8 cellular contexts compared by ENCODE assay signal in genomic region chr17:57986841-57987581, GRCh38. TPM values are rescaled to one million over a fixed set of nuclear protein-coding genes. Genes with fewer than 3 reads are reported as not detected.
DNase-seq lines count a peak whose midpoint lies in the region; ATAC-seq and TF ChIP-seq lines count a peak whose summit lies in the region.

No MANE protein-coding gene starts in this region.

- peak; percentile 55 for ATAC-seq in GM23338
- peak; percentile 57 to 61 for ATAC-seq in upper lobe of left lung (ENCODE audit: low FRiP score in 2 of 2)

- 1 to 2% methylated on average over 38 of the region's 38 CpGs for WGBS in upper lobe of left lung, 2 donors

- peak overlapping the region; percentile 89 for H3K4me2 ChIP-seq in GM23338

- no peak for TF ChIP-seq EP300 in upper lobe of left lung (IDR thresholded peaks at IDR 0.05)

- H3K4me3 Mint-ChIP-seq in CD4-positive, alpha-beta memory T cell = peak overlapping the region; percentile 90 to 95 (median 92)
- peak overlapping the region; percentile 91 for H3K4me3 Mint-ChIP-seq in GM23338
- H3K4me3 Mint-ChIP-seq in nephron progenitor cell = peak overlapping the region; percentile 95

- H3K36me3 ChIP-seq in CD4-positive, alpha-beta memory T cell (ENCODE audit: insufficient read depth, low read length) = no peaks in the 10 kb centered on the region
- H3K36me3 ChIP-seq in GM23338 (ENCODE audit: insufficient read depth) (no peaks in the 10 kb centered on the region), upper lobe of left lung (peaks cover 0 to 7% (median 2%) of the 10 kb centered on the region in 4 donors)

- peaks cover 49 to 72% (median 64%) of the 10 kb centered on the region in 4 donors for H3K4me1 Mint-ChIP-seq in CD4-positive, alpha-beta memory T cell
- peaks cover 59% of the 10 kb centered on the region for H3K4me1 Mint-ChIP-seq in GM23338
- H3K4me1 Mint-ChIP-seq in nephron progenitor cell = peaks cover 83% of the 10 kb centered on the region

- intact Hi-C loops in CD4-positive, alpha-beta memory T cell (cut with micrococcal nuclease) = loop anchor here (1.0 to 5.0 kb wide), 3 partner anchors 8 to 95 kb away; partner anchors contain the start of gene DYNLL2

- peak overlapping the region; percentile 91 to 95 (median 94) for H3K27ac Mint-ChIP-seq in CD4-positive, alpha-beta memory T cell
- H3K27ac Mint-ChIP-seq in GM23338 = peak overlapping the region; percentile 88
- H3K27ac Mint-ChIP-seq in nephron progenitor cell = peak overlapping the region; percentile 98

- H3K9me2 ChIP-seq in GM23338 (ENCODE audit: insufficient read depth) = no peaks in the 10 kb centered on the region

- peaks cover 14% of the 10 kb centered on the region for H4K20me1 ChIP-seq in GM23338 (replicated peaks; ENCODE audit: insufficient read depth)

- peak in 2 of 5 donors; percentile 52 to 73 for DNase-seq in CD4-positive, alpha-beta memory T cell
- peak; percentile 62 for DNase-seq in GM23338 (ENCODE audit: low spot score)
- peak; percentile 26 for DNase-seq in NCI-H774 (lab: John Stamatoyannopoulos, UW)
- DNase-seq in activated effector memory CD4-positive, alpha-beta T cell treated with anti-CD3 and anti-CD28 coated beads, Interleukin-2, amount 50 U/mL, for 16 hours = peak; percentile 79
- DNase-seq in fibroblast of pulmonary artery (ENCODE audit: low read depth) = peak; percentile 83
- peak; percentile 47 for DNase-seq in nephron progenitor cell
- DNase-seq in upper lobe of left lung = peak; percentile 67 to 89
- no peak for DNase-seq in DMS79 (lab: John Stamatoyannopoulos, UW)

- H3K27me3 ChIP-seq in CD4-positive, alpha-beta memory T cell (ENCODE audit: insufficient read depth, low read length) = no peaks in the 10 kb centered on the region
- no peaks in the 10 kb centered on the region for H3K27me3 ChIP-seq in GM23338 (ENCODE audit: insufficient read depth)
- no peaks in the 10 kb centered on the region for H3K27me3 ChIP-seq in upper lobe of left lung

- TF ChIP-seq CTCF in GM23338 (conservative IDR thresholded peaks at IDR 0.05; ENCODE audit: low read depth in 2 of 2) (no peak), fibroblast of pulmonary artery (IDR thresholded peaks at IDR 0.05; ENCODE audit: low read length, missing control alignments) (no peak), nephron progenitor cell (IDR thresholded peaks at IDR 0.05) (no peak), upper lobe of left lung (IDR thresholded peaks at IDR 0.05) (no peak)

- no peak overlapping the region for H2AFZ ChIP-seq in GM23338

- POLR2A ChIA-PET in CD4-positive, alpha-beta memory T cell (lab: Charles Lee; ENCODE audit: partially characterized antibody) = interaction anchor here (0.6 to 7.0 kb wide), 8 partner anchors 11 to 530 kb away, joined by 3 to 85 read pairs (median 7); partner anchors contain the start of genes CUEDC1, DYNLL2, MRPS23 and SRSF1

- peak overlapping the region; percentile 62 to 70 for H3K4me3 ChIP-seq in CD4-positive, alpha-beta memory T cell (ENCODE audit: low read length in 2 of 2)
- peak overlapping the region; percentile 75 for H3K4me3 ChIP-seq in GM23338
- peak overlapping the region; percentile 77 for H3K4me3 ChIP-seq in fibroblast of pulmonary artery (replicated peaks; ENCODE audit: low read depth, low read length)
- H3K4me3 ChIP-seq in upper lobe of left lung = peak overlapping the region; percentile 64 to 89 (median 86)

- H3K9me3 ChIP-seq in CD4-positive, alpha-beta memory T cell (ENCODE audit: control insufficient read depth in 1 of 2, low read length in 2 of 2) = no peaks in the 10 kb centered on the region
- no peaks in the 10 kb centered on the region for H3K9me3 ChIP-seq in upper lobe of left lung

- peak in 2 of 4 donors; percentile 36 to 40 for TF ChIP-seq POLR2A in upper lobe of left lung (IDR thresholded peaks at IDR 0.05)

- H3F3A ChIP-seq in GM23338 (replicated peaks; ENCODE audit: low read depth) = peaks cover 6% of the 10 kb centered on the region

- peak overlapping the region; percentile 76 for H3K27ac ChIP-seq in CD4-positive, alpha-beta memory T cell (ENCODE audit: low read depth, low read length)
- peak overlapping the region; percentile 57 for H3K27ac ChIP-seq in GM23338 (ENCODE audit: low read depth)
- H3K27ac ChIP-seq in upper lobe of left lung = peak overlapping the region; percentile 96 to 100 (median 98)

- peaks cover 59% of the 10 kb centered on the region for H3K4me1 ChIP-seq in CD4-positive, alpha-beta memory T cell (ENCODE audit: insufficient read depth, low read length)
- peaks cover 18% of the 10 kb centered on the region for H3K4me1 ChIP-seq in GM23338 (ENCODE audit: insufficient read depth)
- peaks cover 48 to 60% (median 52%) of the 10 kb centered on the region in 4 donors for H3K4me1 ChIP-seq in upper lobe of left lung

- peaks cover 52% of the 10 kb centered on the region for H3K79me2 ChIP-seq in GM23338 (replicated peaks; ENCODE audit: insufficient read depth)

- H3K36me3 Mint-ChIP-seq in CD4-positive, alpha-beta memory T cell = peaks cover 9 to 47% of the 10 kb centered on the region in 2 donors
- peaks cover 15% of the 10 kb centered on the region; the same call in 2 of the 3 replicates for H3K36me3 Mint-ChIP-seq in GM23338 (ENCODE audit: low read depth)
- H3K36me3 Mint-ChIP-seq in nephron progenitor cell (ENCODE audit: low read depth) = peaks cover 9% of the 10 kb centered on the region

- CTCF ChIA-PET in CD4-positive, alpha-beta memory T cell (lab: Charles Lee; ENCODE audit: partially characterized antibody) = interaction anchor here (1.2 to 3.6 kb wide), 6 partner anchors 11 to 100 kb away, joined by 3 to 70 read pairs (median 4); partner anchors contain the start of gene SRSF1

- H3K9me3 Mint-ChIP-seq in CD4-positive, alpha-beta memory T cell = no peaks in the 10 kb centered on the region
- H3K9me3 Mint-ChIP-seq in GM23338 (no peaks in the 10 kb centered on the region; the same call in 2 of the 3 replicates), nephron progenitor cell (no peaks in the 10 kb centered on the region)

- no peaks in the 10 kb centered on the region for H3K27me3 Mint-ChIP-seq in CD4-positive, alpha-beta memory T cell
- peaks cover 13% of the 10 kb centered on the region for H3K27me3 Mint-ChIP-seq in GM23338 (ENCODE audit: insufficient read depth, low read depth, poor library complexity)
- H3K27me3 Mint-ChIP-seq in nephron progenitor cell (ENCODE audit: low read depth, poor library complexity) = no peaks in the 10 kb centered on the region

TF ChIP-seq in GM23338, 12 proteins besides CTCF, POLR2A, EP300 and RAD21 (continues in another document):
- TF ChIP-seq STAT1 (IDR thresholded peaks at IDR 0.05; ENCODE audit: unreplicated experiment) (no peak), ZNF114 (CRISPR knock-in tag; IDR thresholded peaks at IDR 0.05) (no peak), NANOG (IDR thresholded peaks at IDR 0.05; ENCODE audit: borderline replicate concordance) (no peak), JUNB (IDR thresholded peaks at IDR 0.05; ENCODE audit: unreplicated experiment) (no peak), ETS1 (IDR thresholded peaks at IDR 0.05) (no peak)

RNA-seq across cellular contexts. Expression of gene VEZF1, which starts 1.0 kb away (rescaled TPM):
- 10 to 100 TPM; 76.0 to 76.6 TPM for total RNA-seq in CD4-positive, alpha-beta memory T cell
- polyA plus RNA-seq in CD4-positive, alpha-beta memory T cell = 10 to 100 TPM; 30.6 to 50.2 TPM
- 67.7 and 74.6 TPM in 2 replicates for total RNA-seq in GM23338 (2014; rRNA removed; shearing (Covaris generic))
- 34.8 and 36.0 TPM in 2 replicates for polyA plus RNA-seq in GM23338 (2016; fragmentation: Nextera tagmentation; extraction: Ambion mirVana)
- total RNA-seq in upper lobe of left lung = 10 to 100 TPM; 36.4 to 99.7 (median 72.5) TPM

RNA-seq across cellular contexts. Expression of gene SRSF1, which starts 20.0 kb away (rescaled TPM):
- total RNA-seq in CD4-positive, alpha-beta memory T cell = 100 to 1,000 TPM; 242 to 257 TPM
- polyA plus RNA-seq in CD4-positive, alpha-beta memory T cell = 10 to 100 TPM; 32.4 to 59.3 TPM
- 584 and 639 TPM in 2 replicates for total RNA-seq in GM23338 (2014; rRNA removed; shearing (Covaris generic))
- 373 and 413 TPM in 2 replicates for polyA plus RNA-seq in GM23338 (2016; fragmentation: Nextera tagmentation; extraction: Ambion mirVana)
- total RNA-seq in upper lobe of left lung = 100 to 1,000 TPM; 109 to 393 (median 160) TPM

RNA-seq across cellular contexts. Expression of gene CUEDC1, which starts 31.8 kb away (rescaled TPM):
- under 1 TPM; 0.61 to 0.90 TPM for total RNA-seq in CD4-positive, alpha-beta memory T cell
- not detected for polyA plus RNA-seq in CD4-positive, alpha-beta memory T cell
- total RNA-seq in GM23338 (2014; rRNA removed; shearing (Covaris generic)) = 3.0 and 3.3 TPM in 2 replicates
- polyA plus RNA-seq in GM23338 (2016; fragmentation: Nextera tagmentation; extraction: Ambion mirVana) = 7.7 and 11.3 TPM in 2 replicates
- 100 to 1,000 TPM in 1 of 6 donors, 10 to 100 TPM in 5; 33.3 to 119 (median 54.4) TPM for total RNA-seq in upper lobe of left lung
